ENCODE assay signal across 9 cellular contexts in genomic region chr1:110084226-110085078, GRCh38. TPM values are rescaled to one million over a fixed set of nuclear protein-coding genes. Genes with fewer than 3 reads are reported as not detected.
DNase-seq lines count a peak whose midpoint lies in the region; ATAC-seq and TF ChIP-seq lines count a peak whose summit lies in the region.
"Had no signal": no experiment of that assay in that cellular context is flagged by ENCODE, and none has a peak within 500 bp of the region (broad histone marks: within the 10 kb centered on the region; RNA-seq: fewer than 3 reads in every experiment).

No MANE protein-coding gene starts in this region.

- no peak for TF ChIP-seq CTCF in chondrocyte (IDR thresholded peaks at IDR 0.05)
- no peak for TF ChIP-seq CTCF in left lung (IDR thresholded peaks at IDR 0.05)

- peaks cover 13% of the 10 kb centered on the region for H3K4me1 Mint-ChIP-seq in chondrocyte (ENCODE audit: low read depth)
- peaks cover 17 to 19% of the 10 kb centered on the region in 2 donors for H3K4me1 Mint-ChIP-seq in stimulated activated naive B cell treated with anti-CD40 and anti-IgM and Interleukin-4, amounts not matched to agents 10 μg/mL and 1 μg/mL and 100 μg/mL, for 72 hours

- H3K36me3 ChIP-seq in left lung = no peaks in the 10 kb centered on the region

- H3K36me3 Mint-ChIP-seq in chondrocyte (ENCODE audit: low read depth) = no peaks in the 10 kb centered on the region
- peaks cover 0 to 2% of the 10 kb centered on the region in 2 donors for H3K36me3 Mint-ChIP-seq in stimulated activated naive B cell treated with anti-CD40 and anti-IgM and Interleukin-4, amounts not matched to agents 10 μg/mL and 1 μg/mL and 100 μg/mL, for 72 hours

- H3K27ac ChIP-seq in left lung = peak overlapping the region; percentile 22 to 58
- H3K27ac ChIP-seq: KMS-11 had no signal

- no peak overlapping the region for H3K27ac Mint-ChIP-seq in chondrocyte (ENCODE audit: unreplicated experiment)
- peak overlapping the region; percentile 89 for H3K27ac Mint-ChIP-seq in stimulated activated naive B cell treated with anti-CD40 and anti-IgM and Interleukin-4, amounts not matched to agents 10 μg/mL and 1 μg/mL and 100 μg/mL, for 72 hours

- H3K27me3 Mint-ChIP-seq in chondrocyte (ENCODE audit: low read depth) = peaks cover 49% of the 10 kb centered on the region
- peaks cover 57 to 72% of the 10 kb centered on the region in 2 donors for H3K27me3 Mint-ChIP-seq in stimulated activated naive B cell treated with anti-CD40 and anti-IgM and Interleukin-4, amounts not matched to agents 10 μg/mL and 1 μg/mL and 100 μg/mL, for 72 hours

- H3K4me3 Mint-ChIP-seq in chondrocyte (ENCODE audit: unreplicated experiment) = peak overlapping the region; percentile 58
- peak overlapping the region; percentile 75 to 89 for H3K4me3 Mint-ChIP-seq in stimulated activated naive B cell treated with anti-CD40 and anti-IgM and Interleukin-4, amounts not matched to agents 10 μg/mL and 1 μg/mL and 100 μg/mL, for 72 hours

- peaks cover 0 to 21% of the 10 kb centered on the region in 2 donors for H3K4me1 ChIP-seq in left lung

- H3K9me3 Mint-ChIP-seq in chondrocyte (ENCODE audit: low read depth) = no peaks in the 10 kb centered on the region
- no peaks in the 10 kb centered on the region for H3K9me3 Mint-ChIP-seq in stimulated activated naive B cell treated with anti-CD40 and anti-IgM and Interleukin-4, amounts not matched to agents 10 μg/mL and 1 μg/mL and 100 μg/mL, for 72 hours

- ATAC-seq in left lung = peak; percentile 87
- peak; percentile 77 to 78 for ATAC-seq in stimulated activated naive B cell treated with anti-CD40 and anti-IgM and Interleukin-4, amounts not matched to agents 10 μg/mL and 1 μg/mL and 100 μg/mL, for 72 hours (replicated peaks)
- ATAC-seq in HG03175 (IDR thresholded peaks at IDR 0.05; ENCODE audit: unreplicated experiment) = no peak
- ATAC-seq in HG02885 (IDR thresholded peaks at IDR 0.05; ENCODE audit: poor library complexity, unreplicated experiment) = no peak

- DNase-seq in GDM1 (lab: John Stamatoyannopoulos, UW) (peak; percentile 30), NOMO-1 (lab: John Stamatoyannopoulos, UW; ENCODE audit: unreplicated experiment in 2 of 2) (peak; percentile 55 to 61), chondrocyte (ENCODE audit: low spot score) (no peak), left lung (peak; percentile 55 to 88), NCI-H2107 treated with DMSO at 0.1 percent for 48 hours (lab: John Stamatoyannopoulos, UW; ENCODE audit: unreplicated experiment) (no peak)
- DNase-seq in stimulated activated naive B cell treated with anti-CD40 and anti-IgM and Interleukin-4, amounts not matched to agents 10 μg/mL and 1 μg/mL and 100 μg/mL, for 72 hours = peak; percentile 28

- no peaks in the 10 kb centered on the region for H3K9me3 ChIP-seq in left lung

- peak overlapping the region; percentile 47 to 54 for H3K4me3 ChIP-seq in left lung

- intact Hi-C loops in left lung (cut with DNase I) = no loop called here

- H3K27me3 ChIP-seq in left lung = peaks cover 7 to 59% of the 10 kb centered on the region in 2 donors

RNA-seq across cellular contexts. Expression of gene ALX3, which starts 14.0 kb away (rescaled TPM):
- total RNA-seq in chondrocyte = not detected in 3 replicates
- total RNA-seq in left lung = not detected

RNA-seq across cellular contexts. Expression of gene UBL4B, which starts 27.8 kb away (rescaled TPM):
- not detected in 3 replicates for total RNA-seq in chondrocyte
- not detected for total RNA-seq in left lung

RNA-seq across cellular contexts. Expression of gene STRIP1, which starts 50.0 kb away (rescaled TPM):
- total RNA-seq in chondrocyte (40.2 to 45.6 TPM (median 41.4 TPM) in 3 replicates), left lung (10 to 100 TPM; 32.7 to 33.9 TPM)

Comparison
In these comparisons a context has a peak if more than half of its experiments do, and no peak if none do; other contexts are left out.
1. DNase-seq: peak in GDM1 (single experiment), NOMO-1 (2 of 2), left lung (2 of 2) and stimulated activated naive B cell treated with anti-CD40 and anti-IgM and Interleukin-4, amounts not matched to agents 10 μg/mL and 1 μg/mL and 100 μg/mL, for 72 hours (single experiment); none in chondrocyte (single experiment) and NCI-H2107 treated with DMSO at 0.1 percent for 48 hours (single experiment).
2. ATAC-seq: peak in left lung (single experiment) and stimulated activated naive B cell treated with anti-CD40 and anti-IgM and Interleukin-4, amounts not matched to agents 10 μg/mL and 1 μg/mL and 100 μg/mL, for 72 hours (2 of 2); none in HG03175 (single experiment) and HG02885 (single experiment).